ENCODE assay signal across 1 cellular context in the genomic region with DNA sequence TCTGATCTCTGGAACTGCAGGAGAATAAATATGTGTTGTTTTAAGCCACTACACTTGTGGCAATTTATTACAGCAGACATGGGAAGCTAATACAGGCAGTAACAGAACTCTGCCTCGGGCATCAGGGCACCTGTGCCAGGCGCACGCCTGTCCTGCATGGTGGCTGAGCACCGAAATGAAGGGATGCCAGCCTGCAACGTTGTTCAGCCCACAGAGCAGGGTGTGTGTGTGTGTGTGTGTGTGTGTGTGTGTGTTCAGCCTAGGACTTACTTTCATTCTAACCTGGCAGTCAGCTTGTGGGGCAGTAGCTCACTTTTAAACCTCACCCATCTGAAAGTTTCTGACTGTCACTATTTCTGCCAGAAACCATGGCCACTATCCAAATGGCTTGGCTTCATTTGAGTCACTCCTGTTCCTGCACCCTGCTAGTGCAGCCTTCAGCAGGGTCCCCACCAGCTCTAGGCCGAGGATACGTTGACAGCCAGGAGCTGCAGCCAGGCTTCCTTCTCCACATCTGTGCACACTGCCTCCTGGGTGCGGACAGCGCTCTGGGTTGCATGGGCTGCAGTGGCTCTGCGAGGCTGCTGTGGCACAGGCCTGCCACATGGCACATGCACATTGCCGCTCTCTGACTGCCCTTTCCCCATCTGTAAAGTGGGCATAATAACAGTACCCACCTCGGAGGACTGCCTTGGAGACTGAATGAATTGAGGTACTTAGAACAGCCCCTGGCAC.
TF ChIP-seq lines count a peak whose summit lies in the region.

No MANE protein-coding gene starts in this region.

TF ChIP-seq in HepG2, 621 proteins besides CTCF, POLR2A, EP300 and RAD21:
- TF ChIP-seq HDAC1 (CRISPR knock-in tag; IDR thresholded peaks at IDR 0.05) (no peak), REL (CRISPR knock-in tag; conservative IDR thresholded peaks at IDR 0.05) (no peak)
- TF ChIP-seq, protein P1, sequence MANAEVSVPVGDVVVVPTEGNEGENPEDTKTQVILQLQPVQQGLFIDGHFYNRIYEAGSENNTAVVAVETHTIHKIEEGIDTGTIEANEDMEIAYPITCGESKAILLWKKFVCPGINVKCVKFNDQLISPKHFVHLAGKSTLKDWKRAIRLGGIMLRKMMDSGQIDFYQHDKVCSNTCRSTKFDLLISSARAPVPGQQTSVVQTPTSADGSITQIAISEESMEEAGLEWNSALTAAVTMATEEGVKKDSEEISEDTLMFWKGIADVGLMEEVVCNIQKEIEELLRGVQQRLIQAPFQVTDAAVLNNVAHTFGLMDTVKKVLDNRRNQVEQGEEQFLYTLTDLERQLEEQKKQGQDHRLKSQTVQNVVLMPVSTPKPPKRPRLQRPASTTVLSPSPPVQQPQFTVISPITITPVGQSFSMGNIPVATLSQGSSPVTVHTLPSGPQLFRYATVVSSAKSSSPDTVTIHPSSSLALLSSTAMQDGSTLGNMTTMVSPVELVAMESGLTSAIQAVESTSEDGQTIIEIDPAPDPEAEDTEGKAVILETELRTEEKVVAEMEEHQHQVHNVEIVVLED (CRISPR knock-in tag; IDR thresholded peaks at IDR 0.05; ENCODE audit: borderline replicate concordance) = no peak
